ENCODE assay signal across 31 cellular contexts in the genomic region with DNA sequence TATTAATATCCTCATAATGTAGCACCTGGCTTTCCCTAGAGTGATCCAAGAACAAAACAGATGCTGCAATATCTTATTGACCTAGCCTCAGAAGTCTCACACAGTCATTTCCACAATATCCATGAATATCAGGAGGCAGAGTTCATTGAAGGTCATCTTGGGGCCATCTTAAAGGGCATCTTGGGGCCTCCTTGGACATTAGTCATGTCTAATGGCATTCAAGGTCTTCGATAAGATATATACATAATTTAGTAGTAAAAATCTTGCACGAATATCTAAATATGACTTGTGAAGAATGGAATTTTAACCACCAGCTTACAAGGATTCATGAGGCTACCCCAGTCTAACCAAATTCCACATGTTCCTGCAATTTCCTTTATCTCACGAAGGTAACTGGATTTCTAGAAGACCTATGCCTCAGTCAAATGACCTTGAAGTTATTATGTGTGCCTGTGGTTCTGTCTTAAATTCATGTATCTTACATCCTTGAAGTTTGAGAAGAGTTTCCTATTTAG.
"Had no signal": no experiment of that assay in that cellular context is flagged by ENCODE, and none has a peak within 500 bp of the region (broad histone marks: within the 10 kb centered on the region; RNA-seq: fewer than 3 reads in every experiment).

No MANE protein-coding gene starts in this region.

- H3K27me3 Mint-ChIP-seq: stimulated activated memory B cell treated with anti-CD40 and anti-IgM and Interleukin-4, amounts not matched to agents 10 μg/mL and 1 μg/mL and 100 μg/mL, for 72 hours had no signal

- ATAC-seq: left colon; left lung; lower lobe of right lung; naive thymus-derived CD8-positive, alpha-beta T cell; pancreas; right cardiac atrium; sciatic nerve; stimulated activated memory B cell treated with anti-CD40 and anti-IgM and Interleukin-4, amounts not matched to agents 10 μg/mL and 1 μg/mL and 100 μg/mL, for 72 hours had no signal

- H3K4me3 Mint-ChIP-seq: immature natural killer cell; naive thymus-derived CD8-positive, alpha-beta T cell; nephron; neural crest cell; stimulated activated memory B cell treated with anti-CD40 and anti-IgM and Interleukin-4, amounts not matched to agents 10 μg/mL and 1 μg/mL and 100 μg/mL, for 72 hours had no signal

- H3K27me3 ChIP-seq: left lung, pancreas, stomach, testis, thyroid gland, transverse colon, upper lobe of left lung, vagina had no signal

- H3K27ac Mint-ChIP-seq: immature natural killer cell; naive thymus-derived CD8-positive, alpha-beta T cell; stimulated activated memory B cell treated with anti-CD40 and anti-IgM and Interleukin-4, amounts not matched to agents 10 μg/mL and 1 μg/mL and 100 μg/mL, for 72 hours had no signal

- H3K4me1 ChIP-seq: left lung, lower lobe of right lung, pancreas, prostate gland, stomach, testis, thyroid gland, transverse colon, upper lobe of left lung had no signal

- H3K4me1 Mint-ChIP-seq: immature natural killer cell; naive thymus-derived CD8-positive, alpha-beta T cell; nephron; neural crest cell; stimulated activated memory B cell treated with anti-CD40 and anti-IgM and Interleukin-4, amounts not matched to agents 10 μg/mL and 1 μg/mL and 100 μg/mL, for 72 hours had no signal

- H3K27ac ChIP-seq: left lung, lower lobe of right lung, pancreas, prostate gland, stomach, testis, thyroid gland, transverse colon, upper lobe of left lung, vagina had no signal

- H3K4me3 ChIP-seq: left lung, lower lobe of right lung, pancreas, prostate gland, stomach, testis, thyroid gland, transverse colon, upper lobe of left lung, vagina had no signal

- H3K9me3 ChIP-seq: pancreas, prostate gland, testis, thyroid gland, vagina had no signal

- H3K36me3 ChIP-seq: left lung, lower lobe of right lung, pancreas, prostate gland, stomach, thyroid gland, transverse colon, upper lobe of left lung, vagina had no signal

- DNase-seq: hypothalamus; immature natural killer cell; kidney; left colon; left lung; lower lobe of right lung; mammary epithelial cell; mesenchymal stem cell; naive thymus-derived CD8-positive, alpha-beta T cell; nucleus accumbens; pancreas; posterior cingulate gyrus; retina; right cardiac atrium; small intestine; stimulated activated CD4-positive, alpha-beta T cell treated with anti-CD3 and anti-CD28 coated beads, Interleukin-1b, Interleukin-23, amount 100 ng/mL, for 48 hours; stimulated activated CD4-positive, alpha-beta T cell treated with anti-CD3 and anti-CD28 coated beads, Interleukin-2, amount 100 ng/mL, for 48 hours; stimulated activated CD4-positive, alpha-beta T cell treated with anti-CD3 and anti-CD28 coated beads, Interleukin-4, amount 100 ng/mL, for 4 hours; stimulated activated CD8-positive, alpha-beta memory T cell treated with anti-CD3 and anti-CD28 coated beads, Interleukin-4, amount 100 ng/mL, for 48 hours; stimulated activated naive CD4-positive, alpha-beta T cell treated with Interleukin-2 at 50 U/mL for 16 hours; stomach; testis; thyroid gland; transverse colon; upper lobe of left lung had no signal
